In the genomic region with DNA sequence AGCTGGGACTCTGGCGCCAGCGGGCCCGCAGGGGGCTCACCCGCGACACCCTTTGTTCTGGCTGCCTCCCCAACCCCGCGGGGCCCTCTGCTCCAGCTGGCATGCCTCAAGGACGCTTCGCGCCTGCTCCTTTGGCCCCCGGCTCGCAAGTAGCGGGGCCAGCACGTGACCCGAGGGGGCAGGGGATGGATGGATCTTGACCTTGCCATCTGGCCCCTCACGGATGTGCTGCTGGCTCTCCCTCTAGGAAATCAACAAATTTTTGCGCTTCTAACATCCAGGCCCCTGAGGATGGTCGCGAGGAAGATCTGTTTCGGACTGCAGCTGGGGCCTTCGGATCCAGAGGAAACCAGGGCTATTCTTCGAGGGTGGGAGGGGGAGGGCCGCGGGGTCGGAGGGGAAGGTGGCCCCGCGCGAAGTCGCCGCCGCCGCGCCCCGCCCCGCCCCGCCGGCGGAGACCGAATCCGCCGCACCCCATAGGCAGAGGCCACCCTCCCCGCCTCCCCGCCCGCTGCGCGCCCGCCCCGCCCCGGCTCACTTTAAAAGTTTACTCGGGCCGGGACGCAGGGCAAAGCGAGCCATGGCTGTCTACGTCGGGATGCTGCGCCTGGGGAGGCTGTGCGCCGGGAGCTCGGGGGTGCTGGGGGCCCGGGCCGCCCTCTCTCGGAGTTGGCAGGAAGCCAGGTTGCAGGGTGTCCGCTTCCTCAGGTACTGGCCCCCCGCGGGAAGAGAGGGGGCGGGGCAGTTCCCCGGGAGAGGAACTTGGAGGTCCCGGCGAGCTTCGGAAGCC, we compare ENCODE assay signal across 8 cellular contexts. TPM values are rescaled to one million over a fixed set of nuclear protein-coding genes. Genes with fewer than 3 reads are reported as not detected.
DNase-seq lines count a peak whose midpoint lies in the region; ATAC-seq and TF ChIP-seq lines count a peak whose summit lies in the region.

A gene with protein sequence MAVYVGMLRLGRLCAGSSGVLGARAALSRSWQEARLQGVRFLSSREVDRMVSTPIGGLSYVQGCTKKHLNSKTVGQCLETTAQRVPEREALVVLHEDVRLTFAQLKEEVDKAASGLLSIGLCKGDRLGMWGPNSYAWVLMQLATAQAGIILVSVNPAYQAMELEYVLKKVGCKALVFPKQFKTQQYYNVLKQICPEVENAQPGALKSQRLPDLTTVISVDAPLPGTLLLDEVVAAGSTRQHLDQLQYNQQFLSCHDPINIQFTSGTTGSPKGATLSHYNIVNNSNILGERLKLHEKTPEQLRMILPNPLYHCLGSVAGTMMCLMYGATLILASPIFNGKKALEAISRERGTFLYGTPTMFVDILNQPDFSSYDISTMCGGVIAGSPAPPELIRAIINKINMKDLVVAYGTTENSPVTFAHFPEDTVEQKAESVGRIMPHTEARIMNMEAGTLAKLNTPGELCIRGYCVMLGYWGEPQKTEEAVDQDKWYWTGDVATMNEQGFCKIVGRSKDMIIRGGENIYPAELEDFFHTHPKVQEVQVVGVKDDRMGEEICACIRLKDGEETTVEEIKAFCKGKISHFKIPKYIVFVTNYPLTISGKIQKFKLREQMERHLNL (plus strand): TSS at position 537 of the 790 bp plus-strand sequence. CDS start 44 bp downstream, at position 581.

- H3K4me3 Mint-ChIP-seq in activated T-cell treated with anti-CD3 and anti-CD28 coated beads, Interleukin-2, amount 50 U/mL, for 4 hours, result peak within 1 kb of the TSS; percentile 81
- H3K4me3 Mint-ChIP-seq in natural killer cell treated with Interleukin-12 subunit alpha and Interleukin-12 subunit beta and Interleukin-15 and Interleukin-18, amount 100 ng/mL, for 72 hours, result peak within 1 kb of the TSS; percentile 88

- H3K36me3 ChIP-seq in fibroblast of lung (ENCODE audit: control insufficient read depth, insufficient read depth, low read length), result no peaks in the 10 kb centered on the region

- no peaks in the 10 kb centered on the region for H3K9me3 Mint-ChIP-seq in activated T-cell treated with anti-CD3 and anti-CD28 coated beads, Interleukin-2, amount 50 U/mL, for 4 hours
- no peaks in the 10 kb centered on the region for H3K9me3 Mint-ChIP-seq in natural killer cell treated with Interleukin-12 subunit alpha and Interleukin-12 subunit beta and Interleukin-15 and Interleukin-18, amount 100 ng/mL, for 72 hours

- H3K9me3 ChIP-seq in fibroblast of lung (ENCODE audit: control insufficient read depth, insufficient read depth, low read depth, low read length), result no peaks in the 10 kb centered on the region

- TF ChIP-seq CTCF in fibroblast of lung (conservative IDR thresholded peaks at IDR 0.05 in 1 of 2, IDR thresholded peaks at IDR 0.05 in 1 of 2; ENCODE audit: low read depth in 1 of 2, low read length in 2 of 2), result no peak

- no peaks in the 10 kb centered on the region for H4K20me1 ChIP-seq in fibroblast of lung (ENCODE audit: control insufficient read depth, extremely low read depth, insufficient read depth, low read length)

- peak within 1 kb of the TSS; percentile 63 to 85 for H3K27ac Mint-ChIP-seq in natural killer cell treated with Interleukin-12 subunit alpha and Interleukin-12 subunit beta and Interleukin-15 and Interleukin-18, amount 100 ng/mL, for 72 hours

- peak within 1 kb of the TSS; percentile 89 for H3K4me2 ChIP-seq in fibroblast of lung (ENCODE audit: extremely low read depth, insufficient read depth, low read length)

- peak within 1 kb of the TSS; percentile 86 for H2AFZ ChIP-seq in fibroblast of lung (ENCODE audit: low read length)

- H3K27me3 Mint-ChIP-seq in activated T-cell treated with anti-CD3 and anti-CD28 coated beads, Interleukin-2, amount 50 U/mL, for 4 hours (ENCODE audit: low read depth), result no peaks in the 10 kb centered on the region
- H3K27me3 Mint-ChIP-seq in natural killer cell treated with Interleukin-12 subunit alpha and Interleukin-12 subunit beta and Interleukin-15 and Interleukin-18, amount 100 ng/mL, for 72 hours, result no peaks in the 10 kb centered on the region

- no peaks in the 10 kb centered on the region for H3K36me3 Mint-ChIP-seq in activated T-cell treated with anti-CD3 and anti-CD28 coated beads, Interleukin-2, amount 50 U/mL, for 4 hours (ENCODE audit: insufficient read depth)
- H3K36me3 Mint-ChIP-seq in natural killer cell treated with Interleukin-12 subunit alpha and Interleukin-12 subunit beta and Interleukin-15 and Interleukin-18, amount 100 ng/mL, for 72 hours, result no peaks in the 10 kb centered on the region

- DNase-seq in OCI-M1 (lab: John Stamatoyannopoulos, UW), result peak; percentile 72
- DNase-seq in activated T-cell treated with anti-CD3 and anti-CD28 coated beads, Interleukin-2, amount 50 U/mL, for 4 hours, result peak; percentile 51
- DNase-seq in fibroblast of lung (ENCODE audit: low read depth in 2 of 2), result peak; percentile 49 to 71
- peak; percentile 70 for DNase-seq in natural killer cell treated with Interleukin-12 subunit alpha and Interleukin-12 subunit beta and Interleukin-15 and Interleukin-18, amount 100 ng/mL, for 72 hours (ENCODE audit: low spot score)
- peak; percentile 78 for DNase-seq in stimulated activated naive CD8-positive, alpha-beta T cell treated with anti-CD3 and anti-CD28 coated beads, Interleukin-15, Interleukin-2, amounts not matched to agents 100 U/mL and 50 U/mL, for 24 hours
- no peak for DNase-seq in NCI-H1092 (lab: John Stamatoyannopoulos, UW)

- peaks cover 12% of the 10 kb centered on the region for H3K4me1 ChIP-seq in fibroblast of lung (ENCODE audit: control insufficient read depth, extremely low read depth, insufficient read depth, low read length)

- ATAC-seq in HG02642 (IDR thresholded peaks at IDR 0.05; ENCODE audit: poor library complexity, unreplicated experiment), result peak; percentile 64
- peak; percentile 94 for ATAC-seq in activated T-cell treated with anti-CD3 and anti-CD28 coated beads, Interleukin-2, amount 50 U/mL, for 4 hours
- peak; percentile 89 to 91 for ATAC-seq in natural killer cell treated with Interleukin-12 subunit alpha and Interleukin-12 subunit beta and Interleukin-15 and Interleukin-18, amount 100 ng/mL, for 72 hours
- peak; percentile 84 for ATAC-seq in stimulated activated naive CD8-positive, alpha-beta T cell treated with anti-CD3 and anti-CD28 coated beads, Interleukin-15, Interleukin-2, amounts not matched to agents 100 U/mL and 50 U/mL, for 24 hours

- peak within 1 kb of the TSS; percentile 55 for H3K4me3 ChIP-seq in GM08714 (ENCODE audit: low read length)
- peak within 1 kb of the TSS; percentile 62 to 80 (median 68) for H3K4me3 ChIP-seq in fibroblast of lung (replicated peaks in 1 of 4; ENCODE audit: control extremely low read depth in 1 of 4, insufficient read depth in 1 of 4, low read depth in 3 of 4, low read length in 4 of 4)

- peaks cover 28% of the 10 kb centered on the region for H3K4me1 Mint-ChIP-seq in activated T-cell treated with anti-CD3 and anti-CD28 coated beads, Interleukin-2, amount 50 U/mL, for 4 hours (ENCODE audit: low read depth)
- H3K4me1 Mint-ChIP-seq in natural killer cell treated with Interleukin-12 subunit alpha and Interleukin-12 subunit beta and Interleukin-15 and Interleukin-18, amount 100 ng/mL, for 72 hours (ENCODE audit: low read depth in 2 of 2), result peaks cover 11 to 19% of the 10 kb centered on the region in 2 donors

- no peaks in the 10 kb centered on the region for H3K79me2 ChIP-seq in fibroblast of lung (ENCODE audit: control insufficient read depth, insufficient read depth, low read length)

- peak within 1 kb of the TSS; percentile 48 for H3K9ac ChIP-seq in fibroblast of lung (ENCODE audit: insufficient read depth, low read length)

- no peaks in the 10 kb centered on the region for H3K27me3 ChIP-seq in fibroblast of lung (ENCODE audit: control insufficient read depth, insufficient read depth, low read length)

- H3K27ac ChIP-seq in fibroblast of lung (ENCODE audit: insufficient read depth, low read length), result peak within 1 kb of the TSS; percentile 58

RNA-seq across cellular contexts. Expression of the gene that starts here (rescaled TPM):
- 1 to 10 TPM; 3.7 to 4.3 (median 4.3) TPM for total RNA-seq in activated T-cell treated with anti-CD3 and anti-CD28 coated beads, Interleukin-2, amount 50 U/mL, for 4 hours
- total RNA-seq in fibroblast of lung, result 21.1 and 23.6 TPM in 2 replicates
- polyA plus RNA-seq in fibroblast of lung, result 12.9 and 16.5 TPM in 2 replicates
- polyA plus RNA-seq in fibroblast of lung (2012), result 13.3 and 16.9 TPM in 2 replicates
- polyA minus RNA-seq in fibroblast of lung (ENCODE audit: low replicate concordance), result 37.8 and 74.1 TPM in 2 replicates
- total RNA-seq in natural killer cell treated with Interleukin-12 subunit alpha and Interleukin-12 subunit beta and Interleukin-15 and Interleukin-18, amount 100 ng/mL, for 72 hours, result 10 to 100 TPM in 1 of 2 donors, 1 to 10 TPM in 1; 6.9 to 13.4 TPM
